Comparison of ENCODE assay signal across 22 cellular contexts in genomic region chr1:9737057-9737456, GRCh38.
DNase-seq lines count a peak whose midpoint lies in the region; ATAC-seq and TF ChIP-seq lines count a peak whose summit lies in the region.
"Had no signal": no experiment of that assay in that cellular context is flagged by ENCODE, and none has a peak within 500 bp of the region (broad histone marks: within the 10 kb centered on the region; RNA-seq: fewer than 3 reads in every experiment).

No MANE protein-coding gene starts in this region.

- 84 to 89% (median 88%) methylated on average over 9 of the region's 9 CpGs for WGBS in stomach, 5 donors

- POLR2A ChIA-PET in activated CD4-positive, alpha-beta T cell treated with anti-CD3 and anti-CD28 coated beads, Interleukin-2, amount 10 ng/mL, durations not matched to agents 7 days and 5 days (lab: Charles Lee), result no interaction called here
- POLR2A ChIA-PET in Panc1 (lab: Charles Lee), result no interaction called here

- no peak for TF ChIP-seq POLR2A in stomach (IDR thresholded peaks at IDR 0.05)

- H3K27me3 ChIP-seq in Panc1 (ENCODE audit: control insufficient read depth, insufficient read depth, low read length) (no peaks in the 10 kb centered on the region), stomach (no peaks in the 10 kb centered on the region)
- H3K27me3 ChIP-seq: ovary had no signal

- H3K36me3 ChIP-seq in Panc1 (ENCODE audit: control insufficient read depth, insufficient read depth, low read length), result peaks cover 17% of the 10 kb centered on the region
- H3K36me3 ChIP-seq in stomach, result peaks cover 69 to 100% (median 100%) of the 10 kb centered on the region in 4 donors

- H3K27ac ChIP-seq in Panc1 (ENCODE audit: low read length), result no peak overlapping the region
- H3K27ac ChIP-seq in stomach, result no peak overlapping the region
- H3K27ac ChIP-seq: ovary, VCaP had no signal

- H3K4me1 ChIP-seq in Panc1 (ENCODE audit: control insufficient read depth, insufficient read depth, low read length) (no peaks in the 10 kb centered on the region), stomach (no peaks in the 10 kb centered on the region)

- no peaks in the 10 kb centered on the region for H3K9me3 Mint-ChIP-seq in activated CD4-positive, alpha-beta T cell treated with anti-CD3 and anti-CD28 coated beads, Interleukin-2, amount 10 ng/mL, durations not matched to agents 7 days and 5 days
- H3K9me3 Mint-ChIP-seq: central memory CD8-positive, alpha-beta T cell; effector memory CD8-positive, alpha-beta T cell; naive B cell; T-helper 1 cell treated with Interleukin-12 subunit alpha and Interleukin-12 subunit beta and Interleukin-4 antibody, amounts not matched to agents 30 μg/mL and 1 μg/mL, for 36 hours had no signal

- H3K27me3 Mint-ChIP-seq in activated CD4-positive, alpha-beta T cell treated with anti-CD3 and anti-CD28 coated beads, Interleukin-2, amount 10 ng/mL, durations not matched to agents 7 days and 5 days, result no peaks in the 10 kb centered on the region
- H3K27me3 Mint-ChIP-seq: central memory CD8-positive, alpha-beta T cell; effector memory CD8-positive, alpha-beta T cell; naive B cell had no signal

- no peak overlapping the region for H3K4me3 ChIP-seq in Panc1 (ENCODE audit: low read depth in 2 of 2, low read length in 2 of 2)
- no peak overlapping the region for H3K4me3 ChIP-seq in stomach
- H3K4me3 ChIP-seq: ovary had no signal

- TF ChIP-seq EP300 in stomach (IDR thresholded peaks at IDR 0.05), result no peak

- TSS peak; percentile 63 for BruUV-seq in Panc1 (replicated peaks; lab: Mats Ljungman, UMichigan)

- ATAC-seq in Panc1 (no peak), sciatic nerve (peak; percentile 54), HG02759 (IDR thresholded peaks at IDR 0.05; ENCODE audit: unreplicated experiment) (no peak)
- ATAC-seq: effector memory CD8-positive, alpha-beta T cell; HCT116; stimulated activated naive CD8-positive, alpha-beta T cell treated with anti-CD3 and anti-CD28 coated beads, Interleukin-15, Interleukin-2, amounts not matched to agents 100 U/mL and 50 U/mL, for 24 hours had no signal

- no peak overlapping the region for H3K4me3 Mint-ChIP-seq in activated CD4-positive, alpha-beta T cell treated with anti-CD3 and anti-CD28 coated beads, Interleukin-2, amount 10 ng/mL, durations not matched to agents 7 days and 5 days
- H3K4me3 Mint-ChIP-seq: central memory CD8-positive, alpha-beta T cell; effector memory CD8-positive, alpha-beta T cell; naive B cell; T-helper 1 cell treated with Interleukin-12 subunit alpha and Interleukin-12 subunit beta and Interleukin-4 antibody, amounts not matched to agents 30 μg/mL and 1 μg/mL, for 36 hours had no signal

- H3K4me1 Mint-ChIP-seq in activated CD4-positive, alpha-beta T cell treated with anti-CD3 and anti-CD28 coated beads, Interleukin-2, amount 10 ng/mL, durations not matched to agents 7 days and 5 days, result peaks cover 37% of the 10 kb centered on the region

- peaks cover 69% of the 10 kb centered on the region for H3K36me3 Mint-ChIP-seq in activated CD4-positive, alpha-beta T cell treated with anti-CD3 and anti-CD28 coated beads, Interleukin-2, amount 10 ng/mL, durations not matched to agents 7 days and 5 days (ENCODE audit: low read depth)

- intact Hi-C loops in Panc1 (cut with micrococcal nuclease; ENCODE audit: unreplicated experiment), result no loop called here
- intact Hi-C loops in sciatic nerve (cut with DNase I), result no loop called here
- intact Hi-C loops in stomach (cut with DNase I; ENCODE audit: low total_unique reads), result no loop called here

- CTCF ChIA-PET in activated CD4-positive, alpha-beta T cell treated with anti-CD3 and anti-CD28 coated beads, Interleukin-2, amount 10 ng/mL, durations not matched to agents 7 days and 5 days (lab: Charles Lee), result interaction anchor here (1.3 kb wide), 1 partner anchor 84 kb away, joined by 3 read pairs; no protein-coding TSS in a partner anchor
- CTCF ChIA-PET in Panc1 (lab: Charles Lee), result interaction anchor here (0.6 kb wide), 1 partner anchor 259 kb away, joined by 3 read pairs; no protein-coding TSS in a partner anchor

- H3K27ac Mint-ChIP-seq in activated CD4-positive, alpha-beta T cell treated with anti-CD3 and anti-CD28 coated beads, Interleukin-2, amount 10 ng/mL, durations not matched to agents 7 days and 5 days, result peak overlapping the region; percentile 41
- H3K27ac Mint-ChIP-seq: T-helper 1 cell treated with Interleukin-12 subunit alpha and Interleukin-12 subunit beta and Interleukin-4 antibody, amounts not matched to agents 30 μg/mL and 1 μg/mL, for 36 hours had no signal

- no peak for TF ChIP-seq CTCF in Panc1 (IDR thresholded peaks at IDR 0.05)
- TF ChIP-seq CTCF in stomach (IDR thresholded peaks at IDR 0.05), result no peak

- H3K9me3 ChIP-seq in Panc1 (ENCODE audit: control insufficient read depth, insufficient read depth, low read depth, low read length) (no peaks in the 10 kb centered on the region), stomach (no peaks in the 10 kb centered on the region)
- H3K9me3 ChIP-seq: ovary had no signal

- no peak for DNase-seq in activated CD4-positive, alpha-beta T cell treated with anti-CD3 and anti-CD28 coated beads, Interleukin-2, amount 10 ng/mL, durations not matched to agents 7 days and 5 days
- no peak for DNase-seq in activated CD4-positive, alpha-beta T cell treated with anti-CD3 and anti-CD28 coated beads for 4 hours
- DNase-seq in Panc1 (ENCODE audit: low read depth, low spot score) (no peak), foreskin melanocyte (peak; percentile 88), sciatic nerve (ENCODE audit: low spot score) (no peak), stomach (no peak), kidney glomerular epithelial cell (lab: John Stamatoyannopoulos, UW) (no peak)
- DNase-seq: activated effector memory CD4-positive, alpha-beta T cell treated with Interleukin-2 at 50 U/mL for 16 hours; C1 segment of cervical spinal cord; effector memory CD8-positive, alpha-beta T cell; mammary epithelial cell; naive B cell; NCI-H1694; NCI-H774; ovary; stimulated activated CD4-positive, alpha-beta T cell treated with anti-CD3 and anti-CD28 coated beads, Interleukin-2, amount 100 ng/mL, for 24 hours; stimulated activated naive CD8-positive, alpha-beta T cell treated with anti-CD3 and anti-CD28 coated beads, Interleukin-15, Interleukin-2, amounts not matched to agents 100 U/mL and 50 U/mL, for 24 hours had no signal

- in situ Hi-C loops in Panc1 (cut with HindIII; ENCODE audit: low pct_unique_long_range_greater_than_20kb, low sequenced_read_pairs), result no loop called here
